16 cellular contexts compared by ENCODE assay signal in genomic region chr14:73722581-73722980, GRCh38. TPM values are rescaled to one million over a fixed set of nuclear protein-coding genes. Genes with fewer than 3 reads are reported as not detected.
A peak's percentile ranks its signal among the peaks of the same experiment; 100 is the strongest.
DNase-seq lines count a peak whose midpoint lies in the region; ATAC-seq and TF ChIP-seq lines count a peak whose summit lies in the region.
"Had no signal": no experiment of that assay in that cellular context is flagged by ENCODE, and none has a peak within 500 bp of the region (broad histone marks: within the 10 kb centered on the region; RNA-seq: fewer than 3 reads in every experiment).

No MANE protein-coding gene starts in this region.

- H3K36me3 ChIP-seq in sigmoid colon, result peaks cover 27 to 84% (median 60%) of the 10 kb centered on the region in 4 donors
- peaks cover 16 to 44% of the 10 kb centered on the region in 2 donors for H3K36me3 ChIP-seq in body of pancreas (replicated peaks in 1 of 2; ENCODE audit: insufficient read depth in 1 of 2, low read depth in 2 of 2)

- in situ Hi-C loops in astrocyte of the cerebellum (cut with HindIII; ENCODE audit: low sequenced_read_pairs), result no loop called here

- ATAC-seq in stimulated activated naive CD8-positive, alpha-beta T cell treated with anti-CD3 and anti-CD28 coated beads, Interleukin-15, amount 100 ng/mL, for 72 hours, result no peak
- ATAC-seq in body of pancreas, result no peak

- no peak for TF ChIP-seq EP300 in sigmoid colon (IDR thresholded peaks at IDR 0.05)

- TF ChIP-seq POLR2A in sigmoid colon (IDR thresholded peaks at IDR 0.05), result no peak
- no peak for TF ChIP-seq POLR2A in body of pancreas (IDR thresholded peaks at IDR 0.05)

- H3K27ac ChIP-seq in sigmoid colon, result peak overlapping the region; percentile 79 to 99 (median 88)
- H3K27ac ChIP-seq in body of pancreas, result no peak overlapping the region

- H3K4me1 Mint-ChIP-seq in stimulated activated naive CD8-positive, alpha-beta T cell treated with anti-CD3 and anti-CD28 coated beads, Interleukin-15, Interleukin-2, amounts not matched to agents 100 ng/mL and 50 ng/mL, for 24 hours (ENCODE audit: low read depth), result peaks cover 24% of the 10 kb centered on the region
- H3K4me1 Mint-ChIP-seq in stimulated activated naive CD8-positive, alpha-beta T cell treated with anti-CD3 and anti-CD28 coated beads, Interleukin-15, amount 100 ng/mL, for 72 hours, result peaks cover 23% of the 10 kb centered on the region

- H3K27me3 ChIP-seq in sigmoid colon (no peaks in the 10 kb centered on the region), body of pancreas (no peaks in the 10 kb centered on the region)

- H3K9me3 ChIP-seq in sigmoid colon, result no peaks in the 10 kb centered on the region
- H3K9me3 ChIP-seq in body of pancreas, result no peaks in the 10 kb centered on the region

- no peaks in the 10 kb centered on the region for H3K27me3 Mint-ChIP-seq in stimulated activated naive CD8-positive, alpha-beta T cell treated with anti-CD3 and anti-CD28 coated beads, Interleukin-15, Interleukin-2, amounts not matched to agents 100 ng/mL and 50 ng/mL, for 24 hours
- no peaks in the 10 kb centered on the region for H3K27me3 Mint-ChIP-seq in stimulated activated naive CD8-positive, alpha-beta T cell treated with anti-CD3 and anti-CD28 coated beads, Interleukin-15, amount 100 ng/mL, for 72 hours
- H3K27me3 Mint-ChIP-seq: type B pancreatic cell had no signal

- TF ChIP-seq CTCF in astrocyte of the cerebellum (IDR thresholded peaks at IDR 0.05; ENCODE audit: low read depth, low read length, missing control alignments), result no peak
- TF ChIP-seq CTCF in sigmoid colon (IDR thresholded peaks at IDR 0.05), result no peak
- TF ChIP-seq CTCF in body of pancreas (IDR thresholded peaks at IDR 0.05), result no peak

- intact Hi-C loops in sigmoid colon (cut with DNase I) (no loop called here), body of pancreas (cut with DNase I) (loop anchor here (10.0 kb wide), 1 partner anchor 312 kb away; no protein-coding TSS in a partner anchor)

- H3K36me3 Mint-ChIP-seq in stimulated activated naive CD8-positive, alpha-beta T cell treated with anti-CD3 and anti-CD28 coated beads, Interleukin-15, Interleukin-2, amounts not matched to agents 100 ng/mL and 50 ng/mL, for 24 hours (ENCODE audit: low read depth), result peaks cover 64% of the 10 kb centered on the region

- H3K4me3 ChIP-seq in astrocyte of the cerebellum (ENCODE audit: low read depth, low read length) (no peak overlapping the region), sigmoid colon (no peak overlapping the region), body of pancreas (no peak overlapping the region)

- no peaks in the 10 kb centered on the region for H3K9me3 Mint-ChIP-seq in stimulated activated naive CD8-positive, alpha-beta T cell treated with anti-CD3 and anti-CD28 coated beads, Interleukin-15, Interleukin-2, amounts not matched to agents 100 ng/mL and 50 ng/mL, for 24 hours
- H3K9me3 Mint-ChIP-seq in stimulated activated naive CD8-positive, alpha-beta T cell treated with anti-CD3 and anti-CD28 coated beads, Interleukin-15, amount 100 ng/mL, for 72 hours, result no peaks in the 10 kb centered on the region
- H3K9me3 Mint-ChIP-seq: activated naive CD4-positive, alpha-beta T cell treated with anti-CD3 and anti-CD28 coated beads for 36 hours; T-helper 1 cell treated with Interleukin-12 subunit alpha and Interleukin-12 subunit beta and Interleukin-4 antibody, amounts not matched to agents 30 μg/mL and 1 μg/mL, for 36 hours; type B pancreatic cell had no signal

- no peak for DNase-seq in stimulated activated naive CD8-positive, alpha-beta T cell treated with anti-CD3 and anti-CD28 coated beads, Interleukin-15, amount 100 ng/mL, for 72 hours
- peak; percentile 39 for DNase-seq in astrocyte of the cerebellum (ENCODE audit: low read depth)
- DNase-seq in sigmoid colon, result no peak
- DNase-seq in body of pancreas, result no peak
- no peak for DNase-seq in GM03348 (ENCODE audit: low spot score)
- no peak for DNase-seq in epidermal melanocyte (ENCODE audit: insufficient read length, low spot score)
- DNase-seq in NCI-H226, result no peak
- DNase-seq: activated CD4-positive, CD25-positive, alpha-beta regulatory T cell; activated naive CD4-positive, alpha-beta T cell treated with anti-CD3 and anti-CD28 coated beads for 36 hours; cortex of kidney; NCI-H1436; NCI-H446; SHP77 treated with DMSO at 0.1 percent for 48 hours had no signal

- H3K4me1 ChIP-seq in sigmoid colon (peaks cover 0 to 74% (median 65%) of the 10 kb centered on the region in 4 donors), body of pancreas (no peaks in the 10 kb centered on the region)

- no peak overlapping the region for H3K4me3 Mint-ChIP-seq in stimulated activated naive CD8-positive, alpha-beta T cell treated with anti-CD3 and anti-CD28 coated beads, Interleukin-15, Interleukin-2, amounts not matched to agents 100 ng/mL and 50 ng/mL, for 24 hours
- no peak overlapping the region for H3K4me3 Mint-ChIP-seq in stimulated activated naive CD8-positive, alpha-beta T cell treated with anti-CD3 and anti-CD28 coated beads, Interleukin-15, amount 100 ng/mL, for 72 hours
- H3K4me3 Mint-ChIP-seq: activated naive CD4-positive, alpha-beta T cell treated with anti-CD3 and anti-CD28 coated beads for 36 hours; T-helper 1 cell treated with Interleukin-12 subunit alpha and Interleukin-12 subunit beta and Interleukin-4 antibody, amounts not matched to agents 30 μg/mL and 1 μg/mL, for 36 hours; type B pancreatic cell had no signal

- peak overlapping the region; percentile 3 for H3K27ac Mint-ChIP-seq in stimulated activated naive CD8-positive, alpha-beta T cell treated with anti-CD3 and anti-CD28 coated beads, Interleukin-15, Interleukin-2, amounts not matched to agents 100 ng/mL and 50 ng/mL, for 24 hours
- peak overlapping the region in 1 of 2 donors; percentile 2 for H3K27ac Mint-ChIP-seq in stimulated activated naive CD8-positive, alpha-beta T cell treated with anti-CD3 and anti-CD28 coated beads, Interleukin-15, amount 100 ng/mL, for 72 hours

- 94 to 96% methylated on average over 10 of the region's 10 CpGs for WGBS in sigmoid colon, 2 donors
- 91 to 92% methylated on average over 8 to 10 of the region's 10 CpGs for WGBS in body of pancreas, 2 donors

RNA-seq across cellular contexts. Expression of gene PNMA1, which starts 8.4 kb away (rescaled TPM):
- total RNA-seq in sigmoid colon (10 to 100 TPM; 33.5 to 63.1 (median 37.3) TPM), body of pancreas (1 to 10 TPM; 5.7 to 6.9 TPM)
- polyA plus RNA-seq in sigmoid colon, result 10 to 100 TPM; 11.4 to 20.4 (median 16.9) TPM

Comparison
In these comparisons a context has a peak if more than half of its experiments do, and no peak if none do; other contexts are left out.
1. H3K27ac ChIP-seq: peak in sigmoid colon (4 of 4); none in body of pancreas (0 of 4).
2. RNA of gene PNMA1, which starts 8.4 kb away (total RNA-seq): 33.5 to 63.1 TPM in sigmoid colon; 5.7 to 6.9 TPM in body of pancreas; every median in the first group is over 4 times any median in the second.